ENCODE assay signal across 8 cellular contexts in the genomic region with DNA sequence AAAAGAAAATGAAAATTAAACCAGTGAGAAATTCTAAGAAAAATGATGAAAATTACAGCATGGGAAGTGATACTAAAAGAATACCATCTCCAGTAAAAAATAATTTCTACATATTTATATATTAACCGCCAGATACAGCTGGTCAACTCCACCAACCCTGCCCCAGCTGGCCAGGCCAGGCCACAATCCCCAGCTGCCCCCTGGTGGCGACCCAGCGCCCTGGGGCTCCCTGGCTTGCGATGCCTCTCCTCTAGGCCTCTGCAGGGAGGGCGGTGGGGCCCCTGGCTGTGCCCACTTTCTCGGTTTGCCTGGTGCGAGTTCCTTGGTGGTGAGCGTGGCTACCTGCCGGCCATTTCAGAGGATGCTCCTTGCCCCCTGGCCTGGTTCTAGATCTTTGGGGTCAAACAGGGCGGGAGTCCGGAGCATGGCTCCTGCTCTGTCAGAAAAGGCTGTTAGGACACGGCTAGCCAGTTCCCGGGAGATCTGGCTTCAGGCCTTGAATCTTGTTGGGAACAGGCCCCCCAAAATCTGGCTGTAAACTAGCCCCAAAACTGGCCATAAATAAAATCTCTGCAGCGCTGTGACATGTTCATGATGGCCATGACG. TPM values are rescaled to one million over a fixed set of nuclear protein-coding genes. Genes with fewer than 3 reads are reported as not detected.
DNase-seq lines count a peak whose midpoint lies in the region; ATAC-seq, FAIRE-seq and TF ChIP-seq lines count a peak whose summit lies in the region.

No MANE protein-coding gene starts in this region.

- ATAC-seq in GM18861 (IDR thresholded peaks at IDR 0.05; ENCODE audit: unreplicated experiment) = peak; percentile 50
- ATAC-seq in activated CD8-positive, alpha-beta memory T cell treated with anti-CD3 and anti-CD28 coated beads, Interleukin-2, amount 10 ng/mL, durations not matched to agents 7 days and 5 days = peak; percentile 82
- no peak for ATAC-seq in GM21423 (IDR thresholded peaks at IDR 0.05; ENCODE audit: unreplicated experiment)

- H3K79me1 ChIP-seq in H1 (ENCODE audit: low read depth, low read length) (peaks cover 7% of the 10 kb centered on the region; the same call in 1 of the 2 replicates), mesenchymal stem cell (replicated peaks; ENCODE audit: low read length, poor library complexity, severe bottlenecking) (peaks cover 55% of the 10 kb centered on the region)

- H3K56ac ChIP-seq in H1 (replicated peaks; ENCODE audit: insufficient read length, low read depth, low read length) = no peak overlapping the region

- H3K36me3 ChIP-seq in H1 (ENCODE audit: control insufficient read depth in 2 of 4, insufficient read depth in 4 of 4, low read length in 3 of 4) (peaks cover 0 to 5% (median 0%) of the 10 kb centered on the region in 4 experiments; a peak in 1 of 8 replicates), mesenchymal stem cell (ENCODE audit: control insufficient read depth in 1 of 2, insufficient read depth in 2 of 2, low read depth in 1 of 2, low read length in 2 of 2) (peaks cover 22 to 42% of the 10 kb centered on the region in 2 experiments)

- no peak for TF ChIP-seq POLR2A in H1 (IDR thresholded peaks at IDR 0.05; ENCODE audit: control extremely low read depth in 1 of 2, low read depth in 2 of 2, low read length in 2 of 2)

- H3K4me3 ChIP-seq in H1 (ENCODE audit: extremely low read depth in 1 of 4, insufficient read depth in 2 of 4, low read depth in 3 of 4, low read length in 4 of 4) (no peak overlapping the region), mesenchymal stem cell (ENCODE audit: insufficient read depth in 1 of 2, low read depth in 1 of 2, low read length in 2 of 2) (no peak overlapping the region)

- H3K4ac ChIP-seq in H1 (replicated peaks; ENCODE audit: insufficient read length, low read depth, low read length) (no peak overlapping the region), mesenchymal stem cell (ENCODE audit: low read depth in 1 of 2, low read length in 2 of 2) (no peak overlapping the region)

- H2BK5ac ChIP-seq in H1 (ENCODE audit: low read depth, low read length) (no peak overlapping the region), mesenchymal stem cell (ENCODE audit: low read depth, low read length, poor library complexity, severe bottlenecking) (no peak overlapping the region)

- 68% methylated on average over 15 of the region's 15 CpGs; no CpG with 5 or more reads in 1 of the 2 experiments for WGBS in H1 (ENCODE audit: extremely low coverage in 1 of 2, insufficient coverage in 1 of 2, insufficient read length in 1 of 2, insufficient replicate concordance in 2 of 2, low coverage in 1 of 2, low lambda C conversion rate in 2 of 2, missing lambda C conversion rate in 1 of 2), 2 experiments
- WGBS in mesenchymal stem cell = 56% methylated on average over 15 of the region's 15 CpGs

- H3K18ac ChIP-seq in H1 (ENCODE audit: extremely low read depth, low read length) (no peak overlapping the region), mesenchymal stem cell (ENCODE audit: low read depth in 1 of 2, low read length in 2 of 2) (peak overlapping the region in 1 of 2 experiments; percentile 40)

- no peak for TF ChIP-seq EP300 in H1 (IDR thresholded peaks at IDR 0.05; ENCODE audit: borderline replicate concordance in 1 of 2, low read depth in 2 of 2, low read length in 2 of 2)

- H4K5ac ChIP-seq in H1 (ENCODE audit: insufficient read length, low read depth, low read length) = no peak overlapping the region

- CTCF ChIA-PET in activated CD8-positive, alpha-beta memory T cell treated with anti-CD3 and anti-CD28 coated beads, Interleukin-2, amount 10 ng/mL, durations not matched to agents 7 days and 5 days (lab: Charles Lee) = interaction anchor here (0.7 to 7.5 kb wide), 18 partner anchors 9 to 348 kb away, joined by 3 to 101 read pairs (median 4); partner anchors contain the start of gene TFAP4
- CTCF ChIA-PET in H1 (lab: Charles Lee; ENCODE audit: partially characterized antibody) = interaction anchor here (0.6 to 17.1 kb wide), 21 partner anchors 9 to 378 kb away, joined by 3 to 211 read pairs (median 6); partner anchors contain the start of gene TFAP4

- POLR2A ChIA-PET in H1 (lab: Charles Lee; ENCODE audit: partially characterized antibody) = interaction anchor here (0.9 to 16.2 kb wide), 8 partner anchors 11 to 77 kb away, joined by 3 to 154 read pairs (median 8); partner anchors contain the start of genes PAM16 and TFAP4

- H2AK5ac ChIP-seq in H1 (ENCODE audit: low read depth, low read length) = no peak overlapping the region
- H2AK5ac ChIP-seq in mesenchymal stem cell (ENCODE audit: low read length, severe bottlenecking) = no peak overlapping the region

- H3K4me2 ChIP-seq in H1 (ENCODE audit: insufficient read depth in 1 of 2, low read depth in 2 of 2, low read length in 2 of 2) = no peak overlapping the region
- H3K4me2 ChIP-seq in mesenchymal stem cell (ENCODE audit: low read length, poor library complexity, severe bottlenecking) = no peak overlapping the region

- H3K9ac ChIP-seq in H1 (replicated peaks in 1 of 4; ENCODE audit: extremely low read depth in 1 of 4, low read depth in 3 of 4, low read length in 3 of 4) (no peak overlapping the region), mesenchymal stem cell (ENCODE audit: low read length) (no peak overlapping the region)

- TF ChIP-seq RAD21 in H1 (IDR thresholded peaks at IDR 0.05 in 1 of 2, conservative IDR thresholded peaks at IDR 0.05 in 1 of 2; ENCODE audit: low read depth in 2 of 2, low read length in 2 of 2) = peak; percentile 86 to 94

- H3K79me2 ChIP-seq in H1 (ENCODE audit: control insufficient read depth in 1 of 2, insufficient read depth in 2 of 2, low read length in 2 of 2) = peaks cover 0 to 13% of the 10 kb centered on the region in 2 experiments; a peak in 2 of 4 replicates

- no peaks in the 10 kb centered on the region for H3K36me3 Mint-ChIP-seq in activated CD8-positive, alpha-beta memory T cell treated with anti-CD3 and anti-CD28 coated beads, Interleukin-2, amount 10 ng/mL, durations not matched to agents 7 days and 5 days

- H2BK12ac ChIP-seq in H1 (ENCODE audit: low read depth, low read length) (no peak overlapping the region), mesenchymal stem cell (ENCODE audit: low read length in 2 of 2) (peak overlapping the region in 1 of 2 experiments; percentile 55)

- no peaks in the 10 kb centered on the region for H3K9me3 ChIP-seq in H1 (ENCODE audit: insufficient read depth in 2 of 2, low read depth in 1 of 2, low read length in 1 of 2)
- H3K9me3 ChIP-seq in mesenchymal stem cell (ENCODE audit: control insufficient read depth, low read length) = no peaks in the 10 kb centered on the region

- H3K4me1 Mint-ChIP-seq in activated CD8-positive, alpha-beta memory T cell treated with anti-CD3 and anti-CD28 coated beads, Interleukin-2, amount 10 ng/mL, durations not matched to agents 7 days and 5 days = peaks cover 3% of the 10 kb centered on the region

- H3K27ac Mint-ChIP-seq in activated CD8-positive, alpha-beta memory T cell treated with anti-CD3 and anti-CD28 coated beads, Interleukin-2, amount 10 ng/mL, durations not matched to agents 7 days and 5 days = no peak overlapping the region

- H2BK120ac ChIP-seq in H1 (replicated peaks; ENCODE audit: low read depth, low read length) (no peak overlapping the region), mesenchymal stem cell (ENCODE audit: low read depth, low read length) (no peak overlapping the region)

- H3K23me2 ChIP-seq in H1 (ENCODE audit: low read depth, low read length) = peaks cover 3% of the 10 kb centered on the region; the same call in 1 of the 2 replicates

- H4K91ac ChIP-seq in H1 (replicated peaks; ENCODE audit: insufficient read length, low read length) = no peak overlapping the region
- H4K91ac ChIP-seq in mesenchymal stem cell (ENCODE audit: low read length) = no peak overlapping the region

- H3K4me1 ChIP-seq in H1 (replicated peaks in 1 of 4; ENCODE audit: control insufficient read depth in 3 of 4, insufficient read depth in 4 of 4, low read length in 3 of 4) (peaks cover 5 to 14% (median 10%) of the 10 kb centered on the region in 4 experiments), mesenchymal stem cell (ENCODE audit: control insufficient read depth, insufficient read depth, low read depth, low read length) (peaks cover 32% of the 10 kb centered on the region)

- peak; percentile 84 to 98 (median 97) for TF ChIP-seq CTCF in H1 (IDR thresholded peaks at IDR 0.05; ENCODE audit: control extremely low read depth in 1 of 3, insufficient read depth in 1 of 3, low read depth in 1 of 3, low read length in 3 of 3)

- H3K4me3 Mint-ChIP-seq in activated CD8-positive, alpha-beta memory T cell treated with anti-CD3 and anti-CD28 coated beads, Interleukin-2, amount 10 ng/mL, durations not matched to agents 7 days and 5 days = no peak overlapping the region

- H2BK15ac ChIP-seq in H1 (ENCODE audit: low read length) = no peak overlapping the region
- peak overlapping the region; percentile 19 for H2BK15ac ChIP-seq in mesenchymal stem cell (ENCODE audit: low read depth, poor library complexity, severe bottlenecking)

- H3K27me3 ChIP-seq in H1 (replicated peaks in 1 of 4; ENCODE audit: control insufficient read depth in 3 of 4, extremely low read depth in 1 of 4, insufficient read depth in 3 of 4, low read length in 3 of 4) (no peaks in the 10 kb centered on the region), mesenchymal stem cell (ENCODE audit: control insufficient read depth in 1 of 2, insufficient read depth in 1 of 2, low read length in 2 of 2) (no peaks in the 10 kb centered on the region)

- H3K23ac ChIP-seq in H1 (ENCODE audit: insufficient read length) = no peak overlapping the region
- H3K23ac ChIP-seq in mesenchymal stem cell (ENCODE audit: low read length in 2 of 2) = no peak overlapping the region

- no peaks in the 10 kb centered on the region for H3K9me3 Mint-ChIP-seq in activated CD8-positive, alpha-beta memory T cell treated with anti-CD3 and anti-CD28 coated beads, Interleukin-2, amount 10 ng/mL, durations not matched to agents 7 days and 5 days (ENCODE audit: low read depth)

- no peak overlapping the region for H3K14ac ChIP-seq in H1 (ENCODE audit: insufficient read length)
- H3K14ac ChIP-seq in mesenchymal stem cell (ENCODE audit: low read length in 2 of 2) = no peak overlapping the region

- H2AFZ ChIP-seq in H1 (ENCODE audit: low read length) = no peak overlapping the region
- no peak overlapping the region for H2AFZ ChIP-seq in mesenchymal stem cell (ENCODE audit: low read depth, low read length)

- H3K27ac ChIP-seq in H1 (ENCODE audit: low read depth, low read length) (no peak overlapping the region), mesenchymal stem cell (ENCODE audit: low read length, poor library complexity, severe bottlenecking) (no peak overlapping the region)

- peaks cover 10% of the 10 kb centered on the region for H3K27me3 Mint-ChIP-seq in activated CD8-positive, alpha-beta memory T cell treated with anti-CD3 and anti-CD28 coated beads, Interleukin-2, amount 10 ng/mL, durations not matched to agents 7 days and 5 days

- peak; percentile 93 for DNase-seq in AG08396 (ENCODE audit: low spot score)
- peak; percentile 9 for DNase-seq in NCI-H774 (lab: John Stamatoyannopoulos, UW)
- peak; percentile 82 for DNase-seq in activated CD8-positive, alpha-beta memory T cell treated with anti-CD3 and anti-CD28 coated beads, Interleukin-2, amount 10 ng/mL, durations not matched to agents 7 days and 5 days
- DNase-seq in H1 (ENCODE audit: low read depth in 1 of 2, low spot score in 2 of 2) = peak in 1 of 2 experiments; percentile 91
- peak; percentile 76 for DNase-seq in mesenchymal stem cell
- peak; percentile 59 for DNase-seq in stimulated activated CD8-positive, alpha-beta memory T cell treated with anti-CD3 and anti-CD28 coated beads, Interleukin-4, amount 100 ng/mL, for 24 hours (ENCODE audit: low read depth)

- peaks cover 3 to 15% of the 10 kb centered on the region in 2 experiments for H4K20me1 ChIP-seq in H1 (replicated peaks in 1 of 2; ENCODE audit: control insufficient read depth in 1 of 2, insufficient read depth in 2 of 2, low read length in 2 of 2)

- H2BK20ac ChIP-seq in H1 (ENCODE audit: low read length) = no peak overlapping the region

- FAIRE-seq in H1 (lab: Jason Lieb, UNC) = no peak

- H4K8ac ChIP-seq in H1 (ENCODE audit: extremely low read depth, insufficient read depth, low read length) (peak overlapping the region; percentile 85; the same call in 1 of the 2 replicates), mesenchymal stem cell (ENCODE audit: low read length) (no peak overlapping the region)

RNA-seq across cellular contexts. Expression of gene GLIS2, which starts 14.5 kb away (rescaled TPM):
- under 1 TPM; 0.55 to 0.63 TPM for total RNA-seq in activated CD8-positive, alpha-beta memory T cell treated with anti-CD3 and anti-CD28 coated beads, Interleukin-2, amount 10 ng/mL, durations not matched to agents 7 days and 5 days
- total RNA-seq in H1 (2021; fragmentation: NEBNext Ultra II Directional; extraction: Animal tissue kit (Norgen Biotek cat#: 25700)) = 17.4 and 18.6 TPM in 2 replicates
- 4.3 and 7.6 TPM in 2 replicates for polyA plus RNA-seq in H1 (2011; rRNA removed)
- 2.7 TPM for polyA plus RNA-seq in H1 (2011; cell fraction: cytosol; rRNA removed)
- polyA plus RNA-seq in H1 (2011; cell fraction: nucleus; rRNA removed) = 8.4 TPM
- 8.3 to 13.8 TPM (median 12.3 TPM) in 4 replicates for polyA plus RNA-seq in H1 (2012, experiment 1 of 2)
- 11.8 TPM for polyA plus RNA-seq in H1 (2012, experiment 2 of 2)
- polyA plus RNA-seq in H1 (2013, experiment 1 of 2) = 9.4 TPM
- polyA plus RNA-seq in H1 (2013, experiment 2 of 2) = 9.5 TPM
- polyA minus RNA-seq in H1 (2011; rRNA and poly(A)+ RNA removed) = 2.0 and 3.2 TPM in 2 replicates
- 7.0 TPM for polyA minus RNA-seq in H1 (2011; cell fraction: cytosol; rRNA and poly(A)+ RNA removed)
- 5.7 TPM for polyA minus RNA-seq in H1 (2011; cell fraction: nucleus; rRNA and poly(A)+ RNA removed)
- 20.9 TPM for polyA plus RNA-seq in mesenchymal stem cell (2013, experiment 1 of 2)
- polyA plus RNA-seq in mesenchymal stem cell (2013, experiment 2 of 2) = 19.9 TPM

RNA-seq across cellular contexts. Expression of gene PAM16, which starts 20.7 kb away (rescaled TPM):
- total RNA-seq in activated CD8-positive, alpha-beta memory T cell treated with anti-CD3 and anti-CD28 coated beads, Interleukin-2, amount 10 ng/mL, durations not matched to agents 7 days and 5 days = 10 to 100 TPM; 47.5 to 49.4 TPM
- 78.3 and 84.4 TPM in 2 replicates for total RNA-seq in H1 (2021; fragmentation: NEBNext Ultra II Directional; extraction: Animal tissue kit (Norgen Biotek cat#: 25700))
- 198 and 228 TPM in 2 replicates for polyA plus RNA-seq in H1 (2011; rRNA removed)
- 154 TPM for polyA plus RNA-seq in H1 (2011; cell fraction: cytosol; rRNA removed)
- polyA plus RNA-seq in H1 (2011; cell fraction: nucleus; rRNA removed) = 131 TPM
- 57.3 to 96.0 TPM (median 90.9 TPM) in 4 replicates for polyA plus RNA-seq in H1 (2012, experiment 1 of 2)
- polyA plus RNA-seq in H1 (2012, experiment 2 of 2) = 222 TPM
- polyA plus RNA-seq in H1 (2013, experiment 1 of 2) = 161 TPM
- polyA plus RNA-seq in H1 (2013, experiment 2 of 2) = 151 TPM
- 12.3 and 15.6 TPM in 2 replicates for polyA minus RNA-seq in H1 (2011; rRNA and poly(A)+ RNA removed)
- polyA minus RNA-seq in H1 (2011; cell fraction: cytosol; rRNA and poly(A)+ RNA removed) = 31.5 TPM
- polyA minus RNA-seq in H1 (2011; cell fraction: nucleus; rRNA and poly(A)+ RNA removed) = 32.7 TPM
- polyA plus RNA-seq in mesenchymal stem cell (2013, experiment 1 of 2) = 39.3 TPM
- polyA plus RNA-seq in mesenchymal stem cell (2013, experiment 2 of 2) = 43.3 TPM

RNA-seq across cellular contexts. Expression of gene VASN, which starts 41.3 kb away (rescaled TPM):
- not detected for total RNA-seq in activated CD8-positive, alpha-beta memory T cell treated with anti-CD3 and anti-CD28 coated beads, Interleukin-2, amount 10 ng/mL, durations not matched to agents 7 days and 5 days
- total RNA-seq in H1 (2021; fragmentation: NEBNext Ultra II Directional; extraction: Animal tissue kit (Norgen Biotek cat#: 25700)) = 9.6 and 10.1 TPM in 2 replicates
- 11.3 and 25.2 TPM in 2 replicates for polyA plus RNA-seq in H1 (2011; rRNA removed)
- polyA plus RNA-seq in H1 (2011; cell fraction: cytosol; rRNA removed) = 7.2 TPM
- 15.2 TPM for polyA plus RNA-seq in H1 (2011; cell fraction: nucleus; rRNA removed)
- 3.4 to 8.6 TPM (median 7.8 TPM) in 4 replicates for polyA plus RNA-seq in H1 (2012, experiment 1 of 2)
- polyA plus RNA-seq in H1 (2012, experiment 2 of 2) = 6.1 TPM
- polyA plus RNA-seq in H1 (2013, experiment 1 of 2) = 16.7 TPM
- 14.5 TPM for polyA plus RNA-seq in H1 (2013, experiment 2 of 2)
- 3.4 and 4.5 TPM in 2 replicates for polyA minus RNA-seq in H1 (2011; rRNA and poly(A)+ RNA removed)
- 11.4 TPM for polyA minus RNA-seq in H1 (2011; cell fraction: cytosol; rRNA and poly(A)+ RNA removed)
- 22.5 TPM for polyA minus RNA-seq in H1 (2011; cell fraction: nucleus; rRNA and poly(A)+ RNA removed)
- polyA plus RNA-seq in mesenchymal stem cell (2013, experiment 1 of 2) = 127 TPM
- 127 TPM for polyA plus RNA-seq in mesenchymal stem cell (2013, experiment 2 of 2)

RNA-seq across cellular contexts. Expression of gene TFAP4, which starts 57.6 kb away (rescaled TPM):
- 10 to 100 TPM; 18.0 to 27.2 TPM for total RNA-seq in activated CD8-positive, alpha-beta memory T cell treated with anti-CD3 and anti-CD28 coated beads, Interleukin-2, amount 10 ng/mL, durations not matched to agents 7 days and 5 days
- 41.0 and 41.6 TPM in 2 replicates for total RNA-seq in H1 (2021; fragmentation: NEBNext Ultra II Directional; extraction: Animal tissue kit (Norgen Biotek cat#: 25700))
- polyA plus RNA-seq in H1 (2011; rRNA removed) = 16.1 and 21.3 TPM in 2 replicates
- polyA plus RNA-seq in H1 (2011; cell fraction: cytosol; rRNA removed) = 20.1 TPM
- polyA plus RNA-seq in H1 (2011; cell fraction: nucleus; rRNA removed) = 40.5 TPM
- polyA plus RNA-seq in H1 (2012, experiment 1 of 2) = 20.6 to 34.7 TPM (median 28.3 TPM) in 4 replicates
- 17.6 TPM for polyA plus RNA-seq in H1 (2012, experiment 2 of 2)
- polyA plus RNA-seq in H1 (2013, experiment 1 of 2) = 18.0 TPM
- polyA plus RNA-seq in H1 (2013, experiment 2 of 2) = 18.0 TPM
- polyA minus RNA-seq in H1 (2011; rRNA and poly(A)+ RNA removed) = 29.6 and 44.4 TPM in 2 replicates
- polyA minus RNA-seq in H1 (2011; cell fraction: cytosol; rRNA and poly(A)+ RNA removed) = 36.2 TPM
- polyA minus RNA-seq in H1 (2011; cell fraction: nucleus; rRNA and poly(A)+ RNA removed) = 30.1 TPM
- polyA plus RNA-seq in mesenchymal stem cell (2013, experiment 1 of 2) = 6.0 TPM
- polyA plus RNA-seq in mesenchymal stem cell (2013, experiment 2 of 2) = 5.8 TPM

Comparison
In these comparisons a context has a peak if more than half of its experiments do, and no peak if none do; other contexts are left out.
1. RNA of gene GLIS2, which starts 14.5 kb away (total RNA-seq): 17.4 to 18.6 TPM in H1; 0.55 to 0.63 TPM in activated CD8-positive, alpha-beta memory T cell treated with anti-CD3 and anti-CD28 coated beads, Interleukin-2, amount 10 ng/mL, durations not matched to agents 7 days and 5 days; every median in the first group is over 10 times any median in the second.
2. RNA of gene VASN, which starts 41.3 kb away (total RNA-seq): 9.6 to 10.1 TPM in H1; not detected in activated CD8-positive, alpha-beta memory T cell treated with anti-CD3 and anti-CD28 coated beads, Interleukin-2, amount 10 ng/mL, durations not matched to agents 7 days and 5 days; every median in the first group is over 10 times any median in the second.